Comparison of ENCODE assay signal across 27 cellular contexts in the genomic region with DNA sequence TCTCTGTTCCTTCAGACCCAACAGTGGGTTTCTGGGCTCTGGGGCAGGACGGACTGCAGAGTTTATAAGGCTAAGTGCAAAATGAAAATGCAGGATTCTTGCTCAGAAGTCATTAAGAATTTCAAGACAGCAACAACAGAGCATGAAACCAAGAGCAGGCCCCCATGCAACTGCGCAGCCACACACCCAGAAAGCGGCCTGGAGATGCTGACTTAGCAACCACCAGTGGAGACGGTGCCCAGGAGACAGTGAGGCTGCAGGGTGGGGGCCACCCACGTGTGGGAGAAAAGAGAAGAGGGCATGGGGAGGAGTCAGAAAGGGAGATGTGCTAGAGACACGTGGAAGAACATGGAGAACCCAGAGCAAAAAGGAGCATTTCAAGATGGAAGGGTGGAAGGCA.
"Had no signal": no experiment of that assay in that cellular context is flagged by ENCODE, and none has a peak within 500 bp of the region (broad histone marks: within the 10 kb centered on the region; RNA-seq: fewer than 3 reads in every experiment).

No MANE protein-coding gene starts in this region.

- H3K9ac ChIP-seq: neural progenitor cell had no signal

- H3K36me3 Mint-ChIP-seq: naive thymus-derived CD8-positive, alpha-beta T cell; neural progenitor cell; stimulated activated naive B cell treated with anti-CD40 and anti-IgM and Interleukin-4, amounts not matched to agents 10 μg/mL and 1 μg/mL and 100 μg/mL, for 72 hours had no signal

- H3K27me3 ChIP-seq: gastrocnemius medialis, heart left ventricle, hepatocyte, left lung, neural progenitor cell, spleen, tibial nerve, upper lobe of left lung had no signal

- H3K4me1 ChIP-seq: gastrocnemius medialis, heart left ventricle, left lung, psoas muscle, spleen, tibial nerve, upper lobe of left lung had no signal

- H3K36me3 ChIP-seq: gastrocnemius medialis, heart left ventricle, left lung, neural progenitor cell, spleen, thoracic aorta, tibial nerve, upper lobe of left lung had no signal

- H3K27me3 Mint-ChIP-seq: stimulated activated naive B cell treated with anti-CD40 and anti-IgM and Interleukin-4, amounts not matched to agents 10 μg/mL and 1 μg/mL and 100 μg/mL, for 72 hours; stimulated activated naive CD8-positive, alpha-beta T cell treated with anti-CD3 and anti-CD28 coated beads, Interleukin-15, Interleukin-2, amounts not matched to agents 100 ng/mL and 50 ng/mL, for 24 hours had no signal

- H3K27ac ChIP-seq: dorsolateral prefrontal cortex, epithelial cell of prostate, gastrocnemius medialis, heart left ventricle, hepatocyte, left lung, neural progenitor cell, psoas muscle, skin epidermis, spleen, thoracic aorta, tibial nerve, upper lobe of left lung had no signal

- H3K79me2 ChIP-seq: hepatocyte had no signal

- H3K4me3 ChIP-seq: dorsolateral prefrontal cortex, gastrocnemius medialis, heart left ventricle, hepatocyte, left lung, neural progenitor cell, psoas muscle, skin epidermis, spleen, thoracic aorta, tibial nerve, upper lobe of left lung had no signal

- DNase-seq: dorsolateral prefrontal cortex; effector CD8-positive, alpha-beta T cell; endodermal cell; foreskin fibroblast; gastrocnemius medialis; heart left ventricle; left cardiac atrium; left lung; mesendoderm; naive thymus-derived CD8-positive, alpha-beta T cell; nucleus accumbens; posterior cingulate gyrus; psoas muscle; right cardiac atrium; spleen; stimulated activated naive B cell treated with anti-CD40 and anti-IgM and Interleukin-4, amounts not matched to agents 10 μg/mL and 1 μg/mL and 100 μg/mL, for 72 hours had no signal

- ATAC-seq: esophagus mucosa; gastrocnemius medialis; heart left ventricle; left cardiac atrium; left lung; naive thymus-derived CD8-positive, alpha-beta T cell; psoas muscle; right cardiac atrium; stimulated activated naive B cell treated with anti-CD40 and anti-IgM and Interleukin-4, amounts not matched to agents 10 μg/mL and 1 μg/mL and 100 μg/mL, for 72 hours had no signal

- FAIRE-seq: colon, urothelium cell line had no signal

- H2AFZ ChIP-seq: hepatocyte, neural progenitor cell had no signal

- H3K4me3 Mint-ChIP-seq: endodermal cell; naive thymus-derived CD8-positive, alpha-beta T cell; neural progenitor cell; stimulated activated naive B cell treated with anti-CD40 and anti-IgM and Interleukin-4, amounts not matched to agents 10 μg/mL and 1 μg/mL and 100 μg/mL, for 72 hours; stimulated activated naive CD8-positive, alpha-beta T cell treated with anti-CD3 and anti-CD28 coated beads, Interleukin-15, Interleukin-2, amounts not matched to agents 100 ng/mL and 50 ng/mL, for 24 hours had no signal

- H3K4me2 ChIP-seq: hepatocyte, neural progenitor cell had no signal

- H3K9me3 ChIP-seq: gastrocnemius medialis, heart left ventricle, left lung, psoas muscle, spleen, thoracic aorta, tibial nerve, upper lobe of left lung had no signal

- H3K27ac Mint-ChIP-seq: endodermal cell; neural progenitor cell; stimulated activated naive B cell treated with anti-CD40 and anti-IgM and Interleukin-4, amounts not matched to agents 10 μg/mL and 1 μg/mL and 100 μg/mL, for 72 hours; stimulated activated naive CD8-positive, alpha-beta T cell treated with anti-CD3 and anti-CD28 coated beads, Interleukin-15, Interleukin-2, amounts not matched to agents 100 ng/mL and 50 ng/mL, for 24 hours had no signal

- H3K9me3 Mint-ChIP-seq: endodermal cell; naive thymus-derived CD8-positive, alpha-beta T cell; neural progenitor cell; stimulated activated naive B cell treated with anti-CD40 and anti-IgM and Interleukin-4, amounts not matched to agents 10 μg/mL and 1 μg/mL and 100 μg/mL, for 72 hours; stimulated activated naive CD8-positive, alpha-beta T cell treated with anti-CD3 and anti-CD28 coated beads, Interleukin-15, Interleukin-2, amounts not matched to agents 100 ng/mL and 50 ng/mL, for 24 hours had no signal

- H3K4me1 Mint-ChIP-seq: endodermal cell; stimulated activated naive B cell treated with anti-CD40 and anti-IgM and Interleukin-4, amounts not matched to agents 10 μg/mL and 1 μg/mL and 100 μg/mL, for 72 hours had no signal
